In the genomic region with DNA sequence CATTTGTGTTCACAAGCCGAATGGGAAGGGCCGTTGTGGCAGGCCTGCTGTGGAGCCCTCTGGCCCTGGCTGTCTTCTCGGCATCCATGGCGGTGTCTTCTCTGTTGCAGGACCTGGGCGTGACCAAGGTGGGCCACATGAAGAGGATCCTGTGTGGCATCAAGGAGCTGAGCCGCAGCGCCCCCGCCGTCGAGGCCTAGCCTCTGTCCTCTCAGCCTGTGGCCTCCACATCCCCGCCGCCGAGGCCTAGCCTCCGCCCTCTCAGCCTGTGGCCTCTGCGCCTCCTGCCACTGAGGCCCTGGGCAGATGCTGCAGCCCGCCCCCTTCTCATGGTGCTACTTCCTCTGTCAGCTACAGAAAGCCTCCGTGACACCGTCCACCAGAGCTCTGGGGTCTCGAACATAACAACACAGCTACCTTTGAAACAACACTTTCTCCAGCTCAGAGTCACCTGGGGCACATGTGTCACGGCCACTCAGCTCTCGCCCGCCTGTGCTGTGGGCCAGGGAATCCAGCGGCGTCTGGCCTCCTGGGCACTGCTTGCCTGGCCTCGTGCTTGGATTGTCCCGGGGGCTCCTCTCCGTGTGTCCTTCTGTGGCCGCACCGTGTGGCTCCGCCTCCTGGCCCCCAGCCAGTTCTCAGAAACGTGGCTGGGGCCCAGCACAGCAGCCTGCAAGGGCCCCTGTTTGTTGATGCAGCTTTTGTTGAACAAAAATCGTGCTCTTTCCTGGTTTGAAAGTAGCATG, we compare ENCODE assay signal across 11 cellular contexts.
DNase-seq lines count a peak whose midpoint lies in the region; ATAC-seq and TF ChIP-seq lines count a peak whose summit lies in the region.
"Had no signal": no experiment of that assay in that cellular context is flagged by ENCODE, and none has a peak within 500 bp of the region (broad histone marks: within the 10 kb centered on the region; RNA-seq: fewer than 3 reads in every experiment).

No MANE protein-coding gene starts in this region.

- TF ChIP-seq EP300 in gastroesophageal sphincter (IDR thresholded peaks at IDR 0.05) = no peak
- TF ChIP-seq EP300 in transverse colon (IDR thresholded peaks at IDR 0.05; ENCODE audit: low read depth) = no peak

- no peak for ATAC-seq in activated CD8-positive, alpha-beta memory T cell treated with anti-CD3 and anti-CD28 coated beads, Interleukin-2, amount 10 ng/mL, durations not matched to agents 7 days and 5 days
- ATAC-seq in gastroesophageal sphincter = peak; percentile 75
- no peak for ATAC-seq in naive B cell (ENCODE audit: low read depth in 2 of 2)
- ATAC-seq in HG02623 (IDR thresholded peaks at IDR 0.05; ENCODE audit: unreplicated experiment) = no peak

- in situ Hi-C loops in transverse colon (cut with MboI; ENCODE audit: low pct_ligation_motif_present in 1 of 4, low pct_unique_long_range_greater_than_20kb in 1 of 4, low sequenced_read_pairs in 3 of 4) = loop anchor here in 2 of 4 donors (25.0 kb wide), 2 partner anchors 243 to 368 kb away; a partner anchor contains a TSS

- CTCF ChIA-PET in activated CD8-positive, alpha-beta memory T cell treated with anti-CD3 and anti-CD28 coated beads, Interleukin-2, amount 10 ng/mL, durations not matched to agents 7 days and 5 days (lab: Charles Lee) = no interaction called here

- peak overlapping the region in 3 of 4 donors; percentile 72 to 76 (median 75) for H3K27ac ChIP-seq in gastroesophageal sphincter
- H3K27ac ChIP-seq in transverse colon = peak overlapping the region; percentile 50 to 74 (median 64)

- TF ChIP-seq CTCF in gastroesophageal sphincter (IDR thresholded peaks at IDR 0.05) = no peak
- no peak for TF ChIP-seq CTCF in transverse colon (IDR thresholded peaks at IDR 0.05)
- no peak for TF ChIP-seq CTCF in osteocyte (IDR thresholded peaks at IDR 0.05)

- DNase-seq in activated CD8-positive, alpha-beta memory T cell treated with anti-CD3 and anti-CD28 coated beads, Interleukin-2, amount 50 U/mL, for 48 hours = peak; percentile 46
- DNase-seq in activated CD8-positive, alpha-beta memory T cell treated with anti-CD3 and anti-CD28 coated beads, Interleukin-2, amount 10 ng/mL, durations not matched to agents 7 days and 5 days = no peak
- DNase-seq in naive B cell = no peak
- peak; percentile 25 for DNase-seq in transverse colon
- no peak for DNase-seq in GM19238 (ENCODE audit: insufficient read length, low spot score)
- DNase-seq in osteocyte (ENCODE audit: extremely low spot score, unreplicated experiment) = no peak
- DNase-seq: activated CD4-positive, CD25-positive, alpha-beta regulatory T cell treated with anti-CD3 and anti-CD28 coated beads, Interleukin-2, amount 50 U/mL, for 72 hours; amniotic stem cell; NCI-H524 had no signal

- H3K4me1 ChIP-seq in gastroesophageal sphincter (peaks cover 0 to 26% (median 11%) of the 10 kb centered on the region in 3 donors), transverse colon (peaks cover 0 to 6% (median 4%) of the 10 kb centered on the region in 4 donors)

- H3K4me3 Mint-ChIP-seq in activated CD8-positive, alpha-beta memory T cell treated with anti-CD3 and anti-CD28 coated beads, Interleukin-2, amount 10 ng/mL, durations not matched to agents 7 days and 5 days = no peak overlapping the region
- H3K4me3 Mint-ChIP-seq in naive B cell (peak overlapping the region in 1 of 8 donors; percentile 66), osteocyte (ENCODE audit: unreplicated experiment) (no peak overlapping the region)

- H3K27me3 ChIP-seq in gastroesophageal sphincter = no peaks in the 10 kb centered on the region
- H3K27me3 ChIP-seq in transverse colon = no peaks in the 10 kb centered on the region

- intact Hi-C loops in transverse colon (cut with DNase I; ENCODE audit: low total_unique reads) = no loop called here

- no peaks in the 10 kb centered on the region for H3K4me1 Mint-ChIP-seq in activated CD8-positive, alpha-beta memory T cell treated with anti-CD3 and anti-CD28 coated beads, Interleukin-2, amount 10 ng/mL, durations not matched to agents 7 days and 5 days
- H3K4me1 Mint-ChIP-seq in naive B cell (peaks cover 0 to 10% (median 0%) of the 10 kb centered on the region in 3 donors), osteocyte (ENCODE audit: unreplicated experiment) (peaks cover under 1% of the 10 kb centered on the region)

- 37 to 93% methylated on average over 2 to 4 of the region's 32 CpGs for WGBS in gastroesophageal sphincter (ENCODE audit: low coverage in 1 of 2), 2 donors
- 72% methylated on average over 32 of the region's 32 CpGs; no CpG with 5 or more reads in 1 of the 2 donors for whole genome bisulfite sequencing in transverse colon (ENCODE audit: low coverage in 1 of 2), 2 donors

- H3K9me3 ChIP-seq in gastroesophageal sphincter (no peaks in the 10 kb centered on the region), transverse colon (no peaks in the 10 kb centered on the region)

- no peaks in the 10 kb centered on the region for H3K9me3 Mint-ChIP-seq in activated CD8-positive, alpha-beta memory T cell treated with anti-CD3 and anti-CD28 coated beads, Interleukin-2, amount 10 ng/mL, durations not matched to agents 7 days and 5 days (ENCODE audit: low read depth)
- H3K9me3 Mint-ChIP-seq in naive B cell (peaks cover 0 to 3% (median 0%) of the 10 kb centered on the region in 7 donors), osteocyte (ENCODE audit: unreplicated experiment) (no peaks in the 10 kb centered on the region)

- H3K27me3 Mint-ChIP-seq in activated CD8-positive, alpha-beta memory T cell treated with anti-CD3 and anti-CD28 coated beads, Interleukin-2, amount 10 ng/mL, durations not matched to agents 7 days and 5 days = no peaks in the 10 kb centered on the region
- H3K27me3 Mint-ChIP-seq in naive B cell = no peaks in the 10 kb centered on the region
- no peaks in the 10 kb centered on the region for H3K27me3 Mint-ChIP-seq in osteocyte (ENCODE audit: unreplicated experiment)

- H3K36me3 Mint-ChIP-seq in activated CD8-positive, alpha-beta memory T cell treated with anti-CD3 and anti-CD28 coated beads, Interleukin-2, amount 10 ng/mL, durations not matched to agents 7 days and 5 days = peaks cover 25% of the 10 kb centered on the region
- peaks cover 28 to 53% of the 10 kb centered on the region in 2 donors for H3K36me3 Mint-ChIP-seq in naive B cell
- peaks cover 51% of the 10 kb centered on the region for H3K36me3 Mint-ChIP-seq in osteocyte (ENCODE audit: unreplicated experiment)

- no peak for TF ChIP-seq POLR2A in gastroesophageal sphincter (IDR thresholded peaks at IDR 0.05)
- no peak for TF ChIP-seq POLR2A in transverse colon (IDR thresholded peaks at IDR 0.05)

- H3K36me3 ChIP-seq in gastroesophageal sphincter (peaks cover 0 to 68% of the 10 kb centered on the region in 2 donors), transverse colon (peaks cover 0 to 42% (median 13%) of the 10 kb centered on the region in 4 donors)

- H3K27ac Mint-ChIP-seq in activated CD8-positive, alpha-beta memory T cell treated with anti-CD3 and anti-CD28 coated beads, Interleukin-2, amount 10 ng/mL, durations not matched to agents 7 days and 5 days = no peak overlapping the region
- peak overlapping the region; percentile 43 to 94 (median 76) for H3K27ac Mint-ChIP-seq in naive B cell
- H3K27ac Mint-ChIP-seq in osteocyte (ENCODE audit: unreplicated experiment) = no peak overlapping the region

- peak overlapping the region in 1 of 2 donors; percentile 21 for H3K4me3 ChIP-seq in gastroesophageal sphincter
- no peak overlapping the region for H3K4me3 ChIP-seq in transverse colon

Comparison
In these comparisons a context has a peak if more than half of its experiments do, and no peak if none do; other contexts are left out.
1. DNase-seq: peak in activated CD8-positive, alpha-beta memory T cell treated with anti-CD3 and anti-CD28 coated beads, Interleukin-2, amount 50 U/mL, for 48 hours (single experiment) and transverse colon (single experiment); none in activated CD8-positive, alpha-beta memory T cell treated with anti-CD3 and anti-CD28 coated beads, Interleukin-2, amount 10 ng/mL, durations not matched to agents 7 days and 5 days (single experiment), naive B cell (single experiment), GM19238 (single experiment) and osteocyte (single experiment).
2. H3K27ac Mint-ChIP-seq: peak in naive B cell (6 of 6); none in activated CD8-positive, alpha-beta memory T cell treated with anti-CD3 and anti-CD28 coated beads, Interleukin-2, amount 10 ng/mL, durations not matched to agents 7 days and 5 days (single experiment) and osteocyte (single experiment).